ENCODE assay signal across 8 cellular contexts in genomic region chr7:69598081-69598486, GRCh38. TPM values are rescaled to one million over a fixed set of nuclear protein-coding genes. Genes with fewer than 3 reads are reported as not detected.
DNase-seq lines count a peak whose midpoint lies in the region; ATAC-seq, FAIRE-seq and TF ChIP-seq lines count a peak whose summit lies in the region.

TSS of gene AUTS2 (plus strand) at chr7:69598475. CDS start at chr7:69599654, 1,179 bp downstream.

- H3K79me2 ChIP-seq in Karpas-422 (ENCODE audit: low read length) (no peaks in the 10 kb centered on the region), K562 (ENCODE audit: control insufficient read depth, insufficient read depth, low read length) (no peaks in the 10 kb centered on the region)

- H3K4me3 ChIP-seq in Karpas-422 (ENCODE audit: low read length) (peak within 1 kb of the TSS; percentile 91), K562 (peak within 1 kb of the TSS; percentile 39), psoas muscle (peak within 1 kb of the TSS; percentile 91)

- H3K9ac ChIP-seq in Karpas-422 (ENCODE audit: low read length) (peak within 1 kb of the TSS; percentile 87), K562 (ENCODE audit: insufficient read depth in 1 of 2, low read depth in 2 of 2, low read length in 2 of 2) (peak within 1 kb of the TSS in 1 of 2 experiments; percentile 55; a peak in 1 of 4 replicates)

- H3K9me3 ChIP-seq in Karpas-422 (ENCODE audit: low read length) (no peaks in the 10 kb centered on the region), K562 (replicated peaks; ENCODE audit: control insufficient read depth, insufficient read depth, low read depth, low read length) (no peaks in the 10 kb centered on the region), psoas muscle (no peaks in the 10 kb centered on the region)

- DNase-seq in DMS 273 treated with DMSO at 0.1 percent for 48 hours (lab: John Stamatoyannopoulos, UW): peak; percentile 80
- DNase-seq in Karpas-422: peak; percentile 92
- DNase-seq in K562 (ENCODE audit: extremely low read depth in 1 of 4, low spot score in 3 of 4): peak; percentile 71 to 88 (median 82)
- DNase-seq in hippocampal formation (lab: John Stamatoyannopoulos, UW): peak; percentile 85 to 90
- DNase-seq in psoas muscle: peak; percentile 89 to 92

- H4K20me1 ChIP-seq in Karpas-422 (ENCODE audit: insufficient read depth, low read depth, low read length): peaks cover 28% of the 10 kb centered on the region
- H4K20me1 ChIP-seq in K562 (replicated peaks; ENCODE audit: control insufficient read depth, insufficient read depth, low read length): no peaks in the 10 kb centered on the region

- H3K27ac ChIP-seq in Karpas-422 (ENCODE audit: low read length): no peak within 1 kb of the TSS
- no peak within 1 kb of the TSS for H3K27ac ChIP-seq in K562 (ENCODE audit: extremely low read depth, low read depth, low read length)
- peak within 1 kb of the TSS; percentile 87 for H3K27ac ChIP-seq in psoas muscle

- no CpG with 5 or more reads among the region's 63 CpGs for WGBS in K562 (ENCODE audit: insufficient coverage, low coverage, missing lambda C conversion rate)
- 0 to 1% (median 0%) methylated on average over 14 to 61 of the region's 63 CpGs for WGBS in psoas muscle, 3 donors

- no peak for TF ChIP-seq CTCF in K562 (IDR thresholded peaks at IDR 0.05 in 2 of 3, conservative IDR thresholded peaks at IDR 0.05 in 1 of 3; ENCODE audit: insufficient read depth in 2 of 3, low read depth in 1 of 3, low read length in 3 of 3)
- TF ChIP-seq CTCF in psoas muscle (IDR thresholded peaks at IDR 0.05): no peak

- TF ChIP-seq EP300 in K562 (IDR thresholded peaks at IDR 0.05; ENCODE audit: low read length): no peak

- CTCF ChIA-PET in K562 (lab: Yijun Ruan, JAX; ENCODE audit: low intra/inter-chr PET ratio): interaction anchor here (0.7 kb wide), 1 partner anchor 1101 kb away, joined by 3 read pairs; no protein-coding TSS in a partner anchor

- peak within 1 kb of the TSS; percentile 88 for H2AFZ ChIP-seq in Karpas-422 (ENCODE audit: low read length)
- 0 out of 2 replicates have a peak within 1 kb of the TSS, but pooled peaks have one; percentile 39 for H2AFZ ChIP-seq in K562 (ENCODE audit: low read depth, low read length)

- ATAC-seq in GM21619 (IDR thresholded peaks at IDR 0.05; ENCODE audit: unreplicated experiment) (peak; percentile 47), SK-N-SH treated with all-trans-retinoic acid at 6 μM for 48 hours (peak; percentile 74), K562 (peak; percentile 81), psoas muscle (peak; percentile 87 to 92 (median 88)), HG02840 (IDR thresholded peaks at IDR 0.05; ENCODE audit: low FRiP score, unreplicated experiment) (no peak)

- in situ Hi-C loops in K562 (cut with MboI): no loop called here

- H3K4me1 ChIP-seq in Karpas-422 (ENCODE audit: low read length) (peaks cover 31% of the 10 kb centered on the region), K562 (replicated peaks in 1 of 2; ENCODE audit: control insufficient read depth in 2 of 2, insufficient read depth in 2 of 2, low read length in 2 of 2) (peaks cover 0 to 27% of the 10 kb centered on the region in 2 experiments; a peak in 2 of 5 replicates), psoas muscle (peaks cover 3% of the 10 kb centered on the region)

- no peak for TF ChIP-seq POLR2A in K562 (conservative IDR thresholded peaks at IDR 0.05)

- H3K9me1 ChIP-seq in K562 (ENCODE audit: control insufficient read depth, insufficient read depth, low read length): no peaks in the 10 kb centered on the region

- peak within 1 kb of the TSS; percentile 99 for H3K4me2 ChIP-seq in Karpas-422 (ENCODE audit: low read depth, low read length, poor library complexity, severe bottlenecking)
- H3K4me2 ChIP-seq in K562 (ENCODE audit: insufficient read depth, low read length): peak within 1 kb of the TSS; percentile 49; the same call in 1 of the 2 replicates

- no peaks in the 10 kb centered on the region for H3K9me2 ChIP-seq in Karpas-422 (replicated peaks; ENCODE audit: insufficient read depth, low read length)

- POLR2A ChIA-PET in K562 (lab: Yijun Ruan, JAX): no interaction called here

- TF ChIP-seq RAD21 in K562 (CRISPR knock-in tag; conservative IDR thresholded peaks at IDR 0.05 in 1 of 2, IDR thresholded peaks at IDR 0.05 in 1 of 2): no peak

- H3K36me3 ChIP-seq in Karpas-422 (ENCODE audit: insufficient read depth, low read length) (no peaks in the 10 kb centered on the region), K562 (ENCODE audit: control insufficient read depth, insufficient read depth, low read length) (no peaks in the 10 kb centered on the region), psoas muscle (ENCODE audit: insufficient read depth in 1 of 2, low read depth in 1 of 2) (no peaks in the 10 kb centered on the region)

- intact Hi-C loops in K562 (cut with micrococcal nuclease): no loop called here
- intact Hi-C loops in psoas muscle (cut with DNase I): loop anchor here in 1 of 2 donors (5.0 to 10.0 kb wide), 2 partner anchors 81 to 133 kb away; no protein-coding TSS in a partner anchor

- no peak for FAIRE-seq in K562 (lab: Jason Lieb, UNC)

- BruUV-seq in K562 (replicated peaks; lab: Mats Ljungman, UMichigan): no TSS peak

- no peaks in the 10 kb centered on the region for H3K27me3 ChIP-seq in Karpas-422 (ENCODE audit: low read length)
- peaks cover 17 to 21% of the 10 kb centered on the region in 2 experiments; a peak in 4 of 5 replicates for H3K27me3 ChIP-seq in K562 (ENCODE audit: control insufficient read depth in 2 of 2, insufficient read depth in 2 of 2, low read length in 2 of 2)
- H3K27me3 ChIP-seq in psoas muscle (ENCODE audit: insufficient read depth in 3 of 3, low read length in 2 of 3): no peaks in the 10 kb centered on the region

TF ChIP-seq in SK-N-SH treated with all-trans-retinoic acid at 6 μM for 48 hours, 23 proteins besides CTCF, POLR2A, EP300 and RAD21 (continues in another document):
- TF ChIP-seq GLIS3 (CRISPR knock-in tag; IDR thresholded peaks at IDR 0.05) (no peak), CSDC2 (CRISPR knock-in tag; IDR thresholded peaks at IDR 0.05) (peak; percentile 58; the same call in 1 of the 2 replicates)

TF ChIP-seq in K562, 482 proteins besides CTCF, POLR2A, EP300 and RAD21:
- TF ChIP-seq USF2 (CRISPR knock-in tag; IDR thresholded peaks at IDR 0.05) (peak; percentile 44), FIP1L1 (IDR thresholded peaks at IDR 0.05; ENCODE audit: low read depth, low read length, poor library complexity, severe bottlenecking) (no peak), VEZF1 (CRISPR knock-in tag; IDR thresholded peaks at IDR 0.05) (peak; percentile 48), E2F6 (IDR thresholded peaks at IDR 0.05; ENCODE audit: borderline replicate concordance in 1 of 2, extremely low read depth in 1 of 2, insufficient read depth in 1 of 2, insufficient read length in 1 of 2, low read depth in 1 of 2, low read length in 1 of 2, poor library complexity in 1 of 2, severe bottlenecking in 1 of 2) (peak in 1 of 2 experiments; percentile 19)
TF ChIP-seq in K562: peak in this region for 3.

RNA-seq across cellular contexts. Expression of gene AUTS2, which starts in this region (rescaled TPM):
- 31.0 and 38.5 TPM in 2 replicates for total RNA-seq in Karpas-422 (2014; rRNA removed; shearing (Covaris generic); ENCODE audit: low replicate concordance)
- 0.09 TPM in 1 of 2 replicates, not detected in the other for total RNA-seq in K562 (2011; cell fraction: chromatin; rRNA removed; ENCODE audit: low replicate concordance)
- total RNA-seq in K562 (2011; cell fraction: nucleolus; rRNA removed): 0.13 TPM in 1 of 2 replicates, not detected in the other
- total RNA-seq in K562 (2011; cell fraction: nucleoplasm; rRNA removed): not detected in 2 replicates
- total RNA-seq in K562 (2014; rRNA removed) (not detected in 2 replicates), K562 (2014; rRNA removed; fragmentation: Illumina TruSeq; extraction: Trizol) (not detected in 2 replicates), K562 (2015; rRNA removed; fragmentation: Illumina TruSeq; extraction: Trizol) (not detected in 2 replicates), K562 (2021) (0.25 and 0.58 TPM in 2 replicates), psoas muscle (10 to 100 TPM; 14.3 to 33.5 (median 22.1) TPM)
- polyA plus RNA-seq in K562 (2011; rRNA removed) (not detected in 2 replicates), K562 (2014; fragmentation: Illumina TruSeq; extraction: Trizol) (not detected in 2 replicates), K562 (2014; fragmentation: Nextera tagmentation; extraction: Ambion mirVana) (not detected), K562 (2014; rRNA removed) (not detected in 2 replicates), psoas muscle (10 to 100 TPM in 1 of 3 donors, 1 to 10 TPM in 2; 5.0 to 12.2 (median 6.0) TPM)
- not detected in 2 replicates for polyA plus RNA-seq in K562 (2011; cell fraction: cytosol; rRNA removed)
- polyA plus RNA-seq in K562 (2011; cell fraction: nucleus; rRNA removed): not detected in 2 replicates
- 0.01 and 0.03 TPM in 2 replicates for polyA plus RNA-seq in K562 (2012)
- not detected in 2 replicates for polyA minus RNA-seq in K562 (2011; rRNA and poly(A)+ RNA removed)
- polyA minus RNA-seq in K562 (2011; cell fraction: cytosol; rRNA and poly(A)+ RNA removed): not detected in 2 replicates
- polyA minus RNA-seq in K562 (2011; cell fraction: nucleus; rRNA and poly(A)+ RNA removed): not detected in 2 replicates

Comparison
In these comparisons a context has a peak if more than half of its experiments do, and no peak if none do; other contexts are left out.
1. RNA of gene AUTS2 (total RNA-seq): 31.0 to 38.5 TPM in Karpas-422 and 14.3 to 33.5 TPM in psoas muscle; 0.09 to 0.58 TPM in K562; every median in the first group is over 4 times any median in the second.
2. RNA of gene AUTS2 (polyA plus RNA-seq): 5.0 to 12.2 TPM in psoas muscle; 0.01 to 0.03 TPM in K562; every median in the first group is over 4 times any median in the second.
3. Peak in DNase-seq, ATAC-seq, H3K4me3 ChIP-seq and H3K4me2 ChIP-seq in K562; RNA of the gene not detected or under 1 TPM.
4. H3K4me3 ChIP-seq: peak in every context shown above with its lines; median percentile 91 in Karpas-422; 91 in psoas muscle; 39 in K562.
5. Peak in every context shown above with its lines, with median percentiles within 50 percentile points of each other: DNase-seq.